ENCODE assay signal across 7 cellular contexts in the genomic region with DNA sequence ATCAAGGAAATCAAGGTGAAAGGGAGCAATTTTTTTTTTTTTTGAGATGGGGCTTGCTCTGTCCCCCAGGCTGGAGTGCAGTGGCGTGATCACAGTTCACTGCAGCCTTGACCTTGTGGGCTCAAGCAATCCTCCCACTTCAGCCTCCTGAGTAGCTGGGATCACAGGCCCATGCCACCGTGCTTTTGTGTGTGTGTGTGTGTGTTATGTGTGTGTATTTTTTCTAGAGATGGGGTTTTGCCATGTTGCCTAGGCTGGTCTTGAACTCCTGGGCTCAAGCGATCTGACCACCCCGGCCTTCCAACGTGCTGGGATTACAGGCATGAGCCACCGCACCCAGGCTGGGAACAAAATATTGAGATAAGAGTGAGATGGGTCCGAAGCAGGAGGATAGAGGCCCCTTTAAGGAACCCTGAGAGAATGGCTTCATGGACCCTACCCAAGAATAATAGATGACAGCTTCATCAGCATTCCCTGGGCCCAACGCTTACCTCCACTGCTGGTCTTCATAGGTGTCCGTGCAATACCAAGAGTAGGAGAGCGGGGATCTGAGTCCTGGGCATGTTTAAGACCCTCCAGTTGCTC. TPM values are rescaled to one million over a fixed set of nuclear protein-coding genes. Genes with fewer than 3 reads are reported as not detected.
DNase-seq lines count a peak whose midpoint lies in the region; TF ChIP-seq lines count a peak whose summit lies in the region.
"Had no signal": no experiment of that assay in that cellular context is flagged by ENCODE, and none has a peak within 500 bp of the region (broad histone marks: within the 10 kb centered on the region; RNA-seq: fewer than 3 reads in every experiment).

No MANE protein-coding gene starts in this region.

- WGBS in prostate gland, result 66% methylated on average over 10 of the region's 10 CpGs

- DNase-seq in NB4 (ENCODE audit: low read depth) (no peak), foreskin fibroblast (no peak), prostate gland (ENCODE audit: low spot score) (no peak), NCI-H748 treated with DMSO at 0.1 percent for 48 hours (lab: John Stamatoyannopoulos, UW) (no peak)
- DNase-seq in stimulated activated CD4-positive, alpha-beta T cell treated with anti-CD3 and anti-CD28 coated beads, Interleukin-2, amount 100 ng/mL, for 48 hours, result no peak
- DNase-seq: NCI-H2171 had no signal

- 0 out of 2 replicates have a peak, but pooled peaks cover 16% of the 10 kb centered on the region for H4K20me1 ChIP-seq in BLaER1

- intact Hi-C loops in prostate gland (cut with DNase I), result no loop called here

- H3K27me3 ChIP-seq in BLaER1, result no peaks in the 10 kb centered on the region
- H3K27me3 ChIP-seq in prostate gland (replicated peaks; ENCODE audit: insufficient read depth), result no peaks in the 10 kb centered on the region

- H3K9me3 ChIP-seq in BLaER1, result no peaks in the 10 kb centered on the region
- H3K9me3 ChIP-seq in prostate gland, result no peaks in the 10 kb centered on the region

- peak overlapping the region; percentile 93 for H3K4me2 ChIP-seq in BLaER1

- peak overlapping the region; percentile 83 for H3K9ac ChIP-seq in BLaER1

- H3K36me3 ChIP-seq in BLaER1 (peaks cover 55% of the 10 kb centered on the region), prostate gland (no peaks in the 10 kb centered on the region)

- TF ChIP-seq POLR2A in NB4 (IDR thresholded peaks at IDR 0.05; ENCODE audit: extremely low read depth, insufficient read length) (no peak), prostate gland (IDR thresholded peaks at IDR 0.05) (no peak)

- peak overlapping the region; percentile 79; the same call in 1 of the 2 replicates for H3K27ac ChIP-seq in BLaER1
- no peak overlapping the region for H3K27ac ChIP-seq in prostate gland

- TF ChIP-seq CTCF in NB4 (IDR thresholded peaks at IDR 0.05; ENCODE audit: low read depth, low read length) (no peak), foreskin fibroblast (IDR thresholded peaks at IDR 0.05; ENCODE audit: low read depth, low read length) (no peak), prostate gland (IDR thresholded peaks at IDR 0.05) (no peak)

- H3K4me1 ChIP-seq in BLaER1 (peaks cover 41% of the 10 kb centered on the region), prostate gland (replicated peaks) (peaks cover 12% of the 10 kb centered on the region)

- H3K4me3 ChIP-seq in BLaER1 (peak overlapping the region; percentile 72), NB4 (ENCODE audit: low read depth, low read length) (peak overlapping the region; percentile 89), foreskin fibroblast (ENCODE audit: low read depth in 1 of 2, low read length in 2 of 2) (peak overlapping the region; percentile 71 to 83), prostate gland (no peak overlapping the region)

RNA-seq across cellular contexts. Expression of a gene that starts 1.0 kb away (rescaled TPM):
- 10 to 100 TPM in 1 of 2 donors, 1 to 10 TPM in 1; 1.7 to 16.2 TPM for total RNA-seq in prostate gland

RNA-seq across cellular contexts. Expression of a gene that starts 1.9 kb away (rescaled TPM):
- total RNA-seq in prostate gland, result 10 to 100 TPM; 58.3 to 84.1 TPM

RNA-seq across cellular contexts. Expression of a gene that starts 9.3 kb away (rescaled TPM):
- total RNA-seq in prostate gland, result 1 to 10 TPM; 2.3 to 2.4 TPM

RNA-seq across cellular contexts. Expression of a gene that starts 17.3 kb away (rescaled TPM):
- total RNA-seq in prostate gland, result 100 to 1,000 TPM; 404 to 443 TPM

RNA-seq across cellular contexts. Expression of a gene that starts 21.9 kb away (rescaled TPM):
- 10 to 100 TPM; 25.7 to 28.8 TPM for total RNA-seq in prostate gland

Comparison
In these comparisons a context has a peak if more than half of its experiments do, and no peak if none do; other contexts are left out.
1. H3K4me3 ChIP-seq: peak in BLaER1 (single experiment), NB4 (single experiment) and foreskin fibroblast (2 of 2); none in prostate gland (0 of 2).